ENCODE assay signal across 8 cellular contexts in the genomic region with DNA sequence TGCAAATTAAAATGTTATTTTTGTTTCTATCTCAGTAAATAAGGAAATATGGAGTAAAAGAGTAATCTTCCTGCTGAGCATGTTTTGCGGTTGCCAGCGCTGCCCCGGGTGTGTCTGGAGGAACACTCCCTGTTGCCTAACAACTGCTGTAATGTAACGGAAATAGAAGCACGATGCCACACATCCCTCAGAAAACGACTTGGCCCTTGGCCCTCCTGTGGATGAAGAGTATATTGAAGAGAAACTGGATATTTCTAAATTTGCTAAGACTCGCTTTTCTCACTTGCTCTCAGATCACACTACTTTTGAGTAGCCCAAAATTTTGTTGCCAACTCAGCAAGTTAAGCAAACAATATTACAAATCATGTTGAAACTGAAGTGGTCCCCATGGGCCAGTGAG. TPM values are rescaled to one million over a fixed set of nuclear protein-coding genes. Genes with fewer than 3 reads are reported as not detected.
DNase-seq lines count a peak whose midpoint lies in the region; ATAC-seq lines count a peak whose summit lies in the region.

No MANE protein-coding gene starts in this region.

- H3K27ac Mint-ChIP-seq in CD8-positive, alpha-beta memory T cell: peak overlapping the region in 7 of 8 donors; percentile 20 to 94 (median 91)

- H3K9me3 Mint-ChIP-seq in CD8-positive, alpha-beta memory T cell: no peaks in the 10 kb centered on the region

- H3K4me1 Mint-ChIP-seq in CD8-positive, alpha-beta memory T cell: peaks cover 70 to 87% (median 87%) of the 10 kb centered on the region in 3 donors

- peaks cover 2 to 7% (median 4%) of the 10 kb centered on the region in 3 donors for H3K36me3 Mint-ChIP-seq in CD8-positive, alpha-beta memory T cell

- H3K27me3 ChIP-seq in CD8-positive, alpha-beta memory T cell (ENCODE audit: insufficient read depth, low read length, poor library complexity, severe bottlenecking): no peaks in the 10 kb centered on the region

- ATAC-seq in GM19467 (IDR thresholded peaks at IDR 0.05; ENCODE audit: unreplicated experiment): peak; percentile 63

- H3K4me3 ChIP-seq in CD8-positive, alpha-beta memory T cell (ENCODE audit: low read length): no peak overlapping the region

- H3K4me3 Mint-ChIP-seq in CD8-positive, alpha-beta memory T cell: peak overlapping the region in 4 of 7 donors; percentile 2 to 52 (median 30)

- POLR2A ChIA-PET in CD8-positive, alpha-beta memory T cell (lab: Charles Lee): no interaction called here

- H3K27ac ChIP-seq in CD8-positive, alpha-beta memory T cell (ENCODE audit: low read depth, low read length): no peak overlapping the region

- H3K4me1 ChIP-seq in CD8-positive, alpha-beta memory T cell (ENCODE audit: insufficient read depth, low read length): peaks cover 31% of the 10 kb centered on the region

- peaks cover 0 to 17% of the 10 kb centered on the region in 2 donors for H3K27me3 Mint-ChIP-seq in CD8-positive, alpha-beta memory T cell

- H3K9me3 ChIP-seq in CD8-positive, alpha-beta memory T cell (ENCODE audit: low read length): no peaks in the 10 kb centered on the region

- DNase-seq in CD8-positive, alpha-beta memory T cell: peak; percentile 34 to 58 (median 42)
- DNase-seq in KBM-7: peak; percentile 93
- DNase-seq in T-helper 22 cell (ENCODE audit: low read depth): peak; percentile 42
- DNase-seq in cerebellum (ENCODE audit: low spot score): peak; percentile 14
- peak; percentile 70 for DNase-seq in left kidney (ENCODE audit: low read depth, low spot score)
- peak in 2 of 3 donors; percentile 21 to 27 for DNase-seq in stimulated activated CD4-positive, alpha-beta T cell treated with anti-CD3 and anti-CD28 coated beads, TNF-alpha, amount 100 ng/mL, for 48 hours (ENCODE audit: low read depth in 3 of 3)
- no peak for DNase-seq in NCI-H526 treated with DMSO at 0.1 percent for 48 hours (lab: John Stamatoyannopoulos, UW)

- CTCF ChIA-PET in CD8-positive, alpha-beta memory T cell (lab: Charles Lee): interaction anchor here (1.8 kb wide), 1 partner anchor 134 kb away, joined by 6 read pairs; no protein-coding TSS in a partner anchor

- in situ Hi-C loops in KBM-7 (cut with MboI; ENCODE audit: low pct_unique_long_range_greater_than_20kb, low sequenced_read_pairs): no loop called here

- no peaks in the 10 kb centered on the region for H3K36me3 ChIP-seq in CD8-positive, alpha-beta memory T cell (ENCODE audit: insufficient read depth, low read length)

RNA-seq across cellular contexts. Expression of a gene that starts 18.9 kb away (rescaled TPM):
- 1 to 10 TPM in 1 of 2 experiments, under 1 TPM in 1; 0.74 to 1.1 TPM for total RNA-seq in CD8-positive, alpha-beta memory T cell
- polyA plus RNA-seq in CD8-positive, alpha-beta memory T cell: 98.7 TPM
- total RNA-seq in cerebellum: 7.9 TPM
